Comparison of ENCODE assay signal across 1 cellular context in the genomic region with DNA sequence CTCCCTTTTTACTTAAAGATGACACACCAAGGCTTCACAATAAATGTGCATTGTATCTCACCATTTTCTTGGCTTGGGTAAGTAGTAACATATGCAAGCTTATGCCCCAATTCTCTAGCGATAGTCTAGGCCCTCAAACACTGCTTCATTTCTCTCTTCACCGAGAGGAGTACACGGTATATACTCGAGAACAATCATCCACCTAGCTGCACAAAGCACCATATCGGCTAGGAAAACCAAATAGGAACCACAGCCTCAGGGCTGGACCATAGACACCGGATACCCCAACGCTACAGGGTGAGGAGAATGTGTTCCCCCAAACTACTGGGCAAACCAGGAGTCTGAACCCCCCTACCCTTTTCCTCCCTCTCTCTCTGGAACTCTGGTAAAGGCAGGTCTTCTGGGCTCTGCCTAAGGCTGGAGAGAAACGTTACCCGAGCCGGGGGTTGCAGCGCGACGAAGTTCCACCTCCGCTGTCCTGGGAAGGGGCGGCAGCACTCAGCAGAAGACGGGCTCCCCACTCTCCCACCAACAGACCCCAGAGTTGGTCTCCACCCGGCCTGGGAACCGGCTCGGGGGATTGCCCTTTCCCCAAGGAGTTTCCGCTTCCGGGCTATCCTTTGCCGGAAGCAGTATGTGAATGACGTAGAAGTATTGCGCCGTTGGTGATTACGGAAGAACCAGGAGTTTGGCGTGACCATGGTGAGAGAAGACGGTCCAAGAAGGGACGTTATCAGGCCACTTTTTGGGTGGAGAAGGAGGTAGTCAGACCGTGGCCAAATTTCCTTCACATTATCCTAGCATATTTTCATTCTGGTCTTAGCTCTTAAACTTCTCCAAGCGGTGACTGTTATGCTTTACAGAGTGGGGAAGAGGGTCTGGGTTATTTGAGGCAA.
TF ChIP-seq lines count a peak whose summit lies in the region.

A gene with protein sequence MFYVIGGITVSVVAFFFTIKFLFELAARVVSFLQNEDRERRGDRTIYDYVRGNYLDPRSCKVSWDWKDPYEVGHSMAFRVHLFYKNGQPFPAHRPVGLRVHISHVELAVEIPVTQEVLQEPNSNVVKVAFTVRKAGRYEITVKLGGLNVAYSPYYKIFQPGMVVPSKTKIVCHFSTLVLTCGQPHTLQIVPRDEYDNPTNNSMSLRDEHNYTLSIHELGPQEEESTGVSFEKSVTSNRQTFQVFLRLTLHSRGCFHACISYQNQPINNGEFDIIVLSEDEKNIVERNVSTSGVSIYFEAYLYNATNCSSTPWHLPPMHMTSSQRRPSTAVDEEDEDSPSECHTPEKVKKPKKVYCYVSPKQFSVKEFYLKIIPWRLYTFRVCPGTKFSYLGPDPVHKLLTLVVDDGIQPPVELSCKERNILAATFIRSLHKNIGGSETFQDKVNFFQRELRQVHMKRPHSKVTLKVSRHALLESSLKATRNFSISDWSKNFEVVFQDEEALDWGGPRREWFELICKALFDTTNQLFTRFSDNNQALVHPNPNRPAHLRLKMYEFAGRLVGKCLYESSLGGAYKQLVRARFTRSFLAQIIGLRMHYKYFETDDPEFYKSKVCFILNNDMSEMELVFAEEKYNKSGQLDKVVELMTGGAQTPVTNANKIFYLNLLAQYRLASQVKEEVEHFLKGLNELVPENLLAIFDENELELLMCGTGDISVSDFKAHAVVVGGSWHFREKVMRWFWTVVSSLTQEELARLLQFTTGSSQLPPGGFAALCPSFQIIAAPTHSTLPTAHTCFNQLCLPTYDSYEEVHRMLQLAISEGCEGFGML (minus strand): TSS at position 582 of the 896 bp plus-strand sequence. CDS start 27,465 bp downstream, outside the sequence.
A gene with protein sequence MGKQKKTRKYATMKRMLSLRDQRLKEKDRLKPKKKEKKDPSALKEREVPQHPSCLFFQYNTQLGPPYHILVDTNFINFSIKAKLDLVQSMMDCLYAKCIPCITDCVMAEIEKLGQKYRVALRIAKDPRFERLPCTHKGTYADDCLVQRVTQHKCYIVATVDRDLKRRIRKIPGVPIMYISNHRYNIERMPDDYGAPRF (plus strand): TSS at position 646 of the 896 bp plus-strand sequence. CDS start 54 bp downstream, at position 700.

TF ChIP-seq in GM12878, 131 proteins besides CTCF, POLR2A, EP300 and RAD21 (continues in another document):
- TF ChIP-seq IRF4 (IDR thresholded peaks at IDR 0.05; ENCODE audit: low read depth, low read length) (no peak), TARDBP (IDR thresholded peaks at IDR 0.05; ENCODE audit: borderline replicate concordance) (peak; percentile 67; the same call in 1 of the 2 replicates), ESRRA (IDR thresholded peaks at IDR 0.05; ENCODE audit: low read length) (peak; percentile 76; the same call in 1 of the 2 replicates), NFIC (IDR thresholded peaks at IDR 0.05; ENCODE audit: low read depth, low read length) (peak; percentile 7; the same call in 1 of the 2 replicates), MYC (IDR thresholded peaks at IDR 0.05; ENCODE audit: insufficient read depth, insufficient read length, insufficient replicate concordance, low read length, severe bottlenecking) (no peak), TCF12 (IDR thresholded peaks at IDR 0.05; ENCODE audit: low read depth, low read length) (0 out of 2 replicates have a peak, but pooled peaks have one; percentile 10), SIN3A (IDR thresholded peaks at IDR 0.05; ENCODE audit: low read depth, low read length) (peak; percentile 96), SP1 (IDR thresholded peaks at IDR 0.05; ENCODE audit: low read depth, low read length) (no peak), RCOR1 (conservative IDR thresholded peaks at IDR 0.05; ENCODE audit: low read depth, low read length) (0 out of 2 replicates have a peak, but pooled peaks have one; percentile 38), TAF1 (IDR thresholded peaks at IDR 0.05; ENCODE audit: borderline replicate concordance, low read depth, low read length) (peak; percentile 80), ATF7 (IDR thresholded peaks at IDR 0.05; ENCODE audit: low read depth) (peak; percentile 90), STAT3 (IDR thresholded peaks at IDR 0.05; ENCODE audit: low read depth, low read length) (no peak), JUND (IDR thresholded peaks at IDR 0.05; ENCODE audit: low read depth, low read length) (no peak), POLR2AphosphoS2 (IDR thresholded peaks at IDR 0.05; ENCODE audit: low read depth, low read length) (peak; percentile 79), NFXL1 (IDR thresholded peaks at IDR 0.05; ENCODE audit: borderline replicate concordance) (no peak), SRF (IDR thresholded peaks at IDR 0.05; ENCODE audit: low read depth in 2 of 2, low read length in 2 of 2) (peak in 1 of 2 experiments; percentile 84; a peak in 2 of 4 replicates), SIX5 (IDR thresholded peaks at IDR 0.05; ENCODE audit: low read depth, low read length, severe bottlenecking) (peak; percentile 64), CHD2 (IDR thresholded peaks at IDR 0.05; ENCODE audit: borderline replicate concordance, low read depth, low read length) (peak; percentile 75; the same call in 1 of the 2 replicates), RBBP5 (conservative IDR thresholded peaks at IDR 0.05) (no peak), CBFB (IDR thresholded peaks at IDR 0.05; ENCODE audit: low read depth) (peak; percentile 63; the same call in 1 of the 2 replicates), YBX1 (IDR thresholded peaks at IDR 0.05) (no peak), JUNB (IDR thresholded peaks at IDR 0.05) (no peak), NR2C1 (IDR thresholded peaks at IDR 0.05) (peak; percentile 98), HDAC6 (IDR thresholded peaks at IDR 0.05; ENCODE audit: unreplicated experiment) (no peak)
- TF ChIP-seq, protein P1, sequence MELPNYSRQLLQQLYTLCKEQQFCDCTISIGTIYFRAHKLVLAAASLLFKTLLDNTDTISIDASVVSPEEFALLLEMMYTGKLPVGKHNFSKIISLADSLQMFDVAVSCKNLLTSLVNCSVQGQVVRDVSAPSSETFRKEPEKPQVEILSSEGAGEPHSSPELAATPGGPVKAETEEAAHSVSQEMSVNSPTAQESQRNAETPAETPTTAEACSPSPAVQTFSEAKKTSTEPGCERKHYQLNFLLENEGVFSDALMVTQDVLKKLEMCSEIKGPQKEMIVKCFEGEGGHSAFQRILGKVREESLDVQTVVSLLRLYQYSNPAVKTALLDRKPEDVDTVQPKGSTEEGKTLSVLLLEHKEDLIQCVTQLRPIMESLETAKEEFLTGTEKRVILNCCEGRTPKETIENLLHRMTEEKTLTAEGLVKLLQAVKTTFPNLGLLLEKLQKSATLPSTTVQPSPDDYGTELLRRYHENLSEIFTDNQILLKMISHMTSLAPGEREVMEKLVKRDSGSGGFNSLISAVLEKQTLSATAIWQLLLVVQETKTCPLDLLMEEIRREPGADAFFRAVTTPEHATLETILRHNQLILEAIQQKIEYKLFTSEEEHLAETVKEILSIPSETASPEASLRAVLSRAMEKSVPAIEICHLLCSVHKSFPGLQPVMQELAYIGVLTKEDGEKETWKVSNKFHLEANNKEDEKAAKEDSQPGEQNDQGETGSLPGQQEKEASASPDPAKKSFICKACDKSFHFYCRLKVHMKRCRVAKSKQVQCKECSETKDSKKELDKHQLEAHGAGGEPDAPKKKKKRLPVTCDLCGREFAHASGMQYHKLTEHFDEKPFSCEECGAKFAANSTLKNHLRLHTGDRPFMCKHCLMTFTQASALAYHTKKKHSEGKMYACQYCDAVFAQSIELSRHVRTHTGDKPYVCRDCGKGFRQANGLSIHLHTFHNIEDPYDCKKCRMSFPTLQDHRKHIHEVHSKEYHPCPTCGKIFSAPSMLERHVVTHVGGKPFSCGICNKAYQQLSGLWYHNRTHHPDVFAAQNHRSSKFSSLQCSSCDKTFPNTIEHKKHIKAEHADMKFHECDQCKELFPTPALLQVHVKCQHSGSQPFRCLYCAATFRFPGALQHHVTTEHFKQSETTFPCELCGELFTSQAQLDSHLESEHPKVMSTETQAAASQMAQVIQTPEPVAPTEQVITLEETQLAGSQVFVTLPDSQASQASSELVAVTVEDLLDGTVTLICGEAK (IDR thresholded peaks at IDR 0.05; ENCODE audit: borderline replicate concordance) = peak; percentile 98
- TF ChIP-seq, protein P2, sequence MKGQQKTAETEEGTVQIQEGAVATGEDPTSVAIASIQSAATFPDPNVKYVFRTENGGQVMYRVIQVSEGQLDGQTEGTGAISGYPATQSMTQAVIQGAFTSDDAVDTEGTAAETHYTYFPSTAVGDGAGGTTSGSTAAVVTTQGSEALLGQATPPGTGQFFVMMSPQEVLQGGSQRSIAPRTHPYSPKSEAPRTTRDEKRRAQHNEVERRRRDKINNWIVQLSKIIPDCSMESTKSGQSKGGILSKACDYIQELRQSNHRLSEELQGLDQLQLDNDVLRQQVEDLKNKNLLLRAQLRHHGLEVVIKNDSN (IDR thresholded peaks at IDR 0.05; ENCODE audit: borderline replicate concordance, extremely low read length, insufficient read depth, low read depth, low read length) = no peak
- TF ChIP-seq, protein P3, sequence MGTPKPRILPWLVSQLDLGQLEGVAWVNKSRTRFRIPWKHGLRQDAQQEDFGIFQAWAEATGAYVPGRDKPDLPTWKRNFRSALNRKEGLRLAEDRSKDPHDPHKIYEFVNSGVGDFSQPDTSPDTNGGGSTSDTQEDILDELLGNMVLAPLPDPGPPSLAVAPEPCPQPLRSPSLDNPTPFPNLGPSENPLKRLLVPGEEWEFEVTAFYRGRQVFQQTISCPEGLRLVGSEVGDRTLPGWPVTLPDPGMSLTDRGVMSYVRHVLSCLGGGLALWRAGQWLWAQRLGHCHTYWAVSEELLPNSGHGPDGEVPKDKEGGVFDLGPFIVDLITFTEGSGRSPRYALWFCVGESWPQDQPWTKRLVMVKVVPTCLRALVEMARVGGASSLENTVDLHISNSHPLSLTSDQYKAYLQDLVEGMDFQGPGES (IDR thresholded peaks at IDR 0.05) = no peak
- TF ChIP-seq, protein P4, sequence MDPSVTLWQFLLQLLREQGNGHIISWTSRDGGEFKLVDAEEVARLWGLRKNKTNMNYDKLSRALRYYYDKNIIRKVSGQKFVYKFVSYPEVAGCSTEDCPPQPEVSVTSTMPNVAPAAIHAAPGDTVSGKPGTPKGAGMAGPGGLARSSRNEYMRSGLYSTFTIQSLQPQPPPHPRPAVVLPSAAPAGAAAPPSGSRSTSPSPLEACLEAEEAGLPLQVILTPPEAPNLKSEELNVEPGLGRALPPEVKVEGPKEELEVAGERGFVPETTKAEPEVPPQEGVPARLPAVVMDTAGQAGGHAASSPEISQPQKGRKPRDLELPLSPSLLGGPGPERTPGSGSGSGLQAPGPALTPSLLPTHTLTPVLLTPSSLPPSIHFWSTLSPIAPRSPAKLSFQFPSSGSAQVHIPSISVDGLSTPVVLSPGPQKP (IDR thresholded peaks at IDR 0.05; ENCODE audit: low read depth, low read length) = peak; percentile 92
- TF ChIP-seq, protein P5, sequence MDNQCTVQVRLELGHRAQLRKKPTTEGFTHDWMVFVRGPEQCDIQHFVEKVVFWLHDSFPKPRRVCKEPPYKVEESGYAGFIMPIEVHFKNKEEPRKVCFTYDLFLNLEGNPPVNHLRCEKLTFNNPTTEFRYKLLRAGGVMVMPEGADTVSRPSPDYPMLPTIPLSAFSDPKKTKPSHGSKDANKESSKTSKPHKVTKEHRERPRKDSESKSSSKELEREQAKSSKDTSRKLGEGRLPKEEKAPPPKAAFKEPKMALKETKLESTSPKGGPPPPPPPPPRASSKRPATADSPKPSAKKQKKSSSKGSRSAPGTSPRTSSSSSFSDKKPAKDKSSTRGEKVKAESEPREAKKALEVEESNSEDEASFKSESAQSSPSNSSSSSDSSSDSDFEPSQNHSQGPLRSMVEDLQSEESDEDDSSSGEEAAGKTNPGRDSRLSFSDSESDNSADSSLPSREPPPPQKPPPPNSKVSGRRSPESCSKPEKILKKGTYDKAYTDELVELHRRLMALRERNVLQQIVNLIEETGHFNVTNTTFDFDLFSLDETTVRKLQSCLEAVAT (IDR thresholded peaks at IDR 0.05) = 0 out of 2 replicates have a peak, but pooled peaks have one; percentile 43
- TF ChIP-seq, protein P6, sequence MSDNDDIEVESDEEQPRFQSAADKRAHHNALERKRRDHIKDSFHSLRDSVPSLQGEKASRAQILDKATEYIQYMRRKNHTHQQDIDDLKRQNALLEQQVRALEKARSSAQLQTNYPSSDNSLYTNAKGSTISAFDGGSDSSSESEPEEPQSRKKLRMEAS (IDR thresholded peaks at IDR 0.05; ENCODE audit: low read depth, low read length) = peak; percentile 84
- TF ChIP-seq, protein P7, sequence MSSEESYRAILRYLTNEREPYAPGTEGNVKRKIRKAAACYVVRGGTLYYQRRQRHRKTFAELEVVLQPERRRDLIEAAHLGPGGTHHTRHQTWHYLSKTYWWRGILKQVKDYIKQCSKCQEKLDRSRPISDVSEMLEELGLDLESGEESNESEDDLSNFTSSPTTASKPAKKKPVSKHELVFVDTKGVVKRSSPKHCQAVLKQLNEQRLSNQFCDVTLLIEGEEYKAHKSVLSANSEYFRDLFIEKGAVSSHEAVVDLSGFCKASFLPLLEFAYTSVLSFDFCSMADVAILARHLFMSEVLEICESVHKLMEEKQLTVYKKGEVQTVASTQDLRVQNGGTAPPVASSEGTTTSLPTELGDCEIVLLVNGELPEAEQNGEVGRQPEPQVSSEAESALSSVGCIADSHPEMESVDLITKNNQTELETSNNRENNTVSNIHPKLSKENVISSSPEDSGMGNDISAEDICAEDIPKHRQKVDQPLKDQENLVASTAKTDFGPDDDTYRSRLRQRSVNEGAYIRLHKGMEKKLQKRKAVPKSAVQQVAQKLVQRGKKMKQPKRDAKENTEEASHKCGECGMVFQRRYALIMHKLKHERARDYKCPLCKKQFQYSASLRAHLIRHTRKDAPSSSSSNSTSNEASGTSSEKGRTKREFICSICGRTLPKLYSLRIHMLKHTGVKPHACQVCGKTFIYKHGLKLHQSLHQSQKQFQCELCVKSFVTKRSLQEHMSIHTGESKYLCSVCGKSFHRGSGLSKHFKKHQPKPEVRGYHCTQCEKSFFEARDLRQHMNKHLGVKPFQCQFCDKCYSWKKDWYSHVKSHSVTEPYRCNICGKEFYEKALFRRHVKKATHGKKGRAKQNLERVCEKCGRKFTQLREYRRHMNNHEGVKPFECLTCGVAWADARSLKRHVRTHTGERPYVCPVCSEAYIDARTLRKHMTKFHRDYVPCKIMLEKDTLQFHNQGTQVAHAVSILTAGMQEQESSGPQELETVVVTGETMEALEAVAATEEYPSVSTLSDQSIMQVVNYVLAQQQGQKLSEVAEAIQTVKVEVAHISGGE (CRISPR knock-in tag; IDR thresholded peaks at IDR 0.05) = peak; percentile 53
- TF ChIP-seq, protein P8, sequence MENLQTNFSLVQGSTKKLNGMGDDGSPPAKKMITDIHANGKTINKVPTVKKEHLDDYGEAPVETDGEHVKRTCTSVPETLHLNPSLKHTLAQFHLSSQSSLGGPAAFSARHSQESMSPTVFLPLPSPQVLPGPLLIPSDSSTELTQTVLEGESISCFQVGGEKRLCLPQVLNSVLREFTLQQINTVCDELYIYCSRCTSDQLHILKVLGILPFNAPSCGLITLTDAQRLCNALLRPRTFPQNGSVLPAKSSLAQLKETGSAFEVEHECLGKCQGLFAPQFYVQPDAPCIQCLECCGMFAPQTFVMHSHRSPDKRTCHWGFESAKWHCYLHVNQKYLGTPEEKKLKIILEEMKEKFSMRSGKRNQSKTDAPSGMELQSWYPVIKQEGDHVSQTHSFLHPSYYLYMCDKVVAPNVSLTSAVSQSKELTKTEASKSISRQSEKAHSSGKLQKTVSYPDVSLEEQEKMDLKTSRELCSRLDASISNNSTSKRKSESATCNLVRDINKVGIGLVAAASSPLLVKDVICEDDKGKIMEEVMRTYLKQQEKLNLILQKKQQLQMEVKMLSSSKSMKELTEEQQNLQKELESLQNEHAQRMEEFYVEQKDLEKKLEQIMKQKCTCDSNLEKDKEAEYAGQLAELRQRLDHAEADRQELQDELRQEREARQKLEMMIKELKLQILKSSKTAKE (IDR thresholded peaks at IDR 0.05; ENCODE audit: low read depth, poor library complexity, severe bottlenecking) = no peak
